1 cellular context compared by ENCODE assay signal in the genomic region with DNA sequence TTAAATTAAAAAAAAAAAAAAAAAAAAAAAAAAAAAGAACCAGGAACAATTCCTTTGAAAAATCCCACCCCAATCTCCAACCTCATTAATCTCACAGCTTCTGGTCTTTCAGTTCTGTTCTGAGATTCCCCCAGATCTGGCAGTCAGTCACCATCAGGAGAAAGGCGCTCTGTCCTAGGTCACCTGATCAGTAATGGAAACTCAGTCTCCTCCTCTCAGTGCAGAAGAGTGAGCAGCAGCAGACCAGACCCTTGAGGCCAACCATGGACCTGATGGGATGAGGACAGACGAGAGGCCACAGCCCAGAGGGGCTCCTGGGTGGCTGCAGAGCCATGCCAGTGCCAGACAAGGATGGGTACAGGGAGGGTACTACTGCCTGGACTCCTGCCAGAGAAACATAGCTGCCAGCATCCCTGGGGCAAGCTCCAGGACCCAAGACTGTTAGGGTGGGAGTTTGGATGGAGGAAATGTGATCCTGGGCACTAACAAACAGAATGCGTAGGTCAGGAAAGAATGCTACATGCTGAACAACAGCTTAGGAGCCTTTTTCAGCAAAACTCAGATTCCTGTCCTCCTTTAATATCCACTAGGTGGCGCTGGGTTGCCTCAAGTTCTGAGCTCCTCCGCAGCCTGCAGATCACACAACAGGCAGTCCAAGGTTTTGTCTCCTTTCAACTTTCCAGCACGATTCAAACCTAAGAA.
A peak's percentile ranks its signal among the peaks of the same experiment; 100 is the strongest.
TF ChIP-seq lines count a peak whose summit lies in the region.

No MANE protein-coding gene starts in this region.

TF ChIP-seq in HepG2, 621 proteins besides CTCF, POLR2A, EP300 and RAD21:
- TF ChIP-seq TEAD3 (CRISPR knock-in tag; optimal IDR thresholded peaks at IDR 0.05; ENCODE audit: borderline replicate concordance) (peak; percentile 45), IRF2 (CRISPR knock-in tag; IDR thresholded peaks at IDR 0.05) (0 out of 2 replicates have a peak, but pooled peaks have one; percentile 48), ZBTB1 (CRISPR knock-in tag; IDR thresholded peaks at IDR 0.05; ENCODE audit: borderline replicate concordance) (no peak), RXRB (CRISPR knock-in tag; IDR thresholded peaks at IDR 0.05; ENCODE audit: borderline replicate concordance) (peak; percentile 33; the same call in 1 of the 2 replicates), MIER2 (CRISPR knock-in tag; IDR thresholded peaks at IDR 0.05) (0 out of 2 replicates have a peak, but pooled peaks have one; percentile 30), ZNF83 (CRISPR knock-in tag; IDR thresholded peaks at IDR 0.05; ENCODE audit: borderline replicate concordance) (no peak), ZSCAN31 (CRISPR knock-in tag; IDR thresholded peaks at IDR 0.05; ENCODE audit: low read depth) (0 out of 2 replicates have a peak, but pooled peaks have one; percentile 30), ZBTB38 (CRISPR knock-in tag; IDR thresholded peaks at IDR 0.05) (peak; percentile 47; the same call in 1 of the 2 replicates), STAG1 (CRISPR knock-in tag; IDR thresholded peaks at IDR 0.05) (peak; percentile 84), RFX5 (IDR thresholded peaks at IDR 0.05; ENCODE audit: low read depth, low read length) (no peak), SMC3 (IDR thresholded peaks at IDR 0.05; ENCODE audit: low read length) (peak; percentile 84), ZBTB42 (CRISPR knock-in tag; IDR thresholded peaks at IDR 0.05) (no peak), SAP130 (CRISPR knock-in tag; IDR thresholded peaks at IDR 0.05; ENCODE audit: low read depth) (0 out of 2 replicates have a peak, but pooled peaks have one; percentile 40), SIN3B (IDR thresholded peaks at IDR 0.05; ENCODE audit: low read length) (0 out of 2 replicates have a peak, but pooled peaks have one; percentile 21), KLF16 (CRISPR knock-in tag; IDR thresholded peaks at IDR 0.05) (0 out of 4 replicates have a peak, but pooled peaks of 1 of the 2 experiments have one; percentile 32), ERF (CRISPR knock-in tag; IDR thresholded peaks at IDR 0.05) (0 out of 2 replicates have a peak, but pooled peaks have one; percentile 34), MAZ (IDR thresholded peaks at IDR 0.05; ENCODE audit: borderline replicate concordance, low read depth, low read length) (no peak), MAZ (CRISPR knock-in tag; IDR thresholded peaks at IDR 0.05; ENCODE audit: low read depth) (0 out of 2 replicates have a peak, but pooled peaks have one; percentile 23), ZMAT3 (CRISPR knock-in tag; conservative IDR thresholded peaks at IDR 0.05) (no peak), ZNF562 (CRISPR knock-in tag; IDR thresholded peaks at IDR 0.05; ENCODE audit: borderline replicate concordance) (no peak), ISL2 (CRISPR knock-in tag; IDR thresholded peaks at IDR 0.05) (no peak), ZNF788 (CRISPR knock-in tag; IDR thresholded peaks at IDR 0.05; ENCODE audit: borderline replicate concordance) (peak; percentile 37; the same call in 1 of the 2 replicates), ZNF33B (CRISPR knock-in tag; IDR thresholded peaks at IDR 0.05) (no peak), ELF3 (CRISPR knock-in tag; IDR thresholded peaks at IDR 0.05) (0 out of 2 replicates have a peak, but pooled peaks have one; percentile 27), FOXC1 (CRISPR knock-in tag; IDR thresholded peaks at IDR 0.05; ENCODE audit: borderline replicate concordance) (0 out of 2 replicates have a peak, but pooled peaks have one; percentile 36), SOX13 (IDR thresholded peaks at IDR 0.05) (no peak), SOX13 (CRISPR knock-in tag; conservative IDR thresholded peaks at IDR 0.05 in 1 of 2, IDR thresholded peaks at IDR 0.05 in 1 of 2) (0 out of 4 replicates have a peak, but pooled peaks of 1 of the 2 experiments have one; percentile 5)
- TF ChIP-seq, protein P1, sequence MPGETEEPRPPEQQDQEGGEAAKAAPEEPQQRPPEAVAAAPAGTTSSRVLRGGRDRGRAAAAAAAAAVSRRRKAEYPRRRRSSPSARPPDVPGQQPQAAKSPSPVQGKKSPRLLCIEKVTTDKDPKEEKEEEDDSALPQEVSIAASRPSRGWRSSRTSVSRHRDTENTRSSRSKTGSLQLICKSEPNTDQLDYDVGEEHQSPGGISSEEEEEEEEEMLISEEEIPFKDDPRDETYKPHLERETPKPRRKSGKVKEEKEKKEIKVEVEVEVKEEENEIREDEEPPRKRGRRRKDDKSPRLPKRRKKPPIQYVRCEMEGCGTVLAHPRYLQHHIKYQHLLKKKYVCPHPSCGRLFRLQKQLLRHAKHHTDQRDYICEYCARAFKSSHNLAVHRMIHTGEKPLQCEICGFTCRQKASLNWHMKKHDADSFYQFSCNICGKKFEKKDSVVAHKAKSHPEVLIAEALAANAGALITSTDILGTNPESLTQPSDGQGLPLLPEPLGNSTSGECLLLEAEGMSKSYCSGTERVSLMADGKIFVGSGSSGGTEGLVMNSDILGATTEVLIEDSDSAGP (CRISPR knock-in tag; IDR thresholded peaks at IDR 0.05; ENCODE audit: borderline replicate concordance), result 0 out of 2 replicates have a peak, but pooled peaks have one; percentile 17
- TF ChIP-seq, protein P2, sequence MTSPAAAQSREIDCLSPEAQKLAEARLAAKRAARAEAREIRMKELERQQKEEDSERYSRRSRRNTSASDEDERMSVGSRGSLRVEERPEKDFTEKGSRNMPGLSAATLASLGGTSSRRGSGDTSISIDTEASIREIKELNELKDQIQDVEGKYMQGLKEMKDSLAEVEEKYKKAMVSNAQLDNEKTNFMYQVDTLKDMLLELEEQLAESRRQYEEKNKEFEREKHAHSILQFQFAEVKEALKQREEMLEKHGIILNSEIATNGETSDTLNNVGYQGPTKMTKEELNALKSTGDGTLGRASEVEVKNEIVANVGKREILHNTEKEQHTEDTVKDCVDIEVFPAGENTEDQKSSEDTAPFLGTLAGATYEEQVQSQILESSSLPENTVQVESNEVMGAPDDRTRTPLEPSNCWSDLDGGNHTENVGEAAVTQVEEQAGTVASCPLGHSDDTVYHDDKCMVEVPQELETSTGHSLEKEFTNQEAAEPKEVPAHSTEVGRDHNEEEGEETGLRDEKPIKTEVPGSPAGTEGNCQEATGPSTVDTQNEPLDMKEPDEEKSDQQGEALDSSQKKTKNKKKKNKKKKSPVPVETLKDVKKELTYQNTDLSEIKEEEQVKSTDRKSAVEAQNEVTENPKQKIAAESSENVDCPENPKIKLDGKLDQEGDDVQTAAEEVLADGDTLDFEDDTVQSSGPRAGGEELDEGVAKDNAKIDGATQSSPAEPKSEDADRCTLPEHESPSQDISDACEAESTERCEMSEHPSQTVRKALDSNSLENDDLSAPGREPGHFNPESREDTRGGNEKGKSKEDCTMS (CRISPR knock-in tag; conservative IDR thresholded peaks at IDR 0.05), result no peak
- TF ChIP-seq, protein P3, sequence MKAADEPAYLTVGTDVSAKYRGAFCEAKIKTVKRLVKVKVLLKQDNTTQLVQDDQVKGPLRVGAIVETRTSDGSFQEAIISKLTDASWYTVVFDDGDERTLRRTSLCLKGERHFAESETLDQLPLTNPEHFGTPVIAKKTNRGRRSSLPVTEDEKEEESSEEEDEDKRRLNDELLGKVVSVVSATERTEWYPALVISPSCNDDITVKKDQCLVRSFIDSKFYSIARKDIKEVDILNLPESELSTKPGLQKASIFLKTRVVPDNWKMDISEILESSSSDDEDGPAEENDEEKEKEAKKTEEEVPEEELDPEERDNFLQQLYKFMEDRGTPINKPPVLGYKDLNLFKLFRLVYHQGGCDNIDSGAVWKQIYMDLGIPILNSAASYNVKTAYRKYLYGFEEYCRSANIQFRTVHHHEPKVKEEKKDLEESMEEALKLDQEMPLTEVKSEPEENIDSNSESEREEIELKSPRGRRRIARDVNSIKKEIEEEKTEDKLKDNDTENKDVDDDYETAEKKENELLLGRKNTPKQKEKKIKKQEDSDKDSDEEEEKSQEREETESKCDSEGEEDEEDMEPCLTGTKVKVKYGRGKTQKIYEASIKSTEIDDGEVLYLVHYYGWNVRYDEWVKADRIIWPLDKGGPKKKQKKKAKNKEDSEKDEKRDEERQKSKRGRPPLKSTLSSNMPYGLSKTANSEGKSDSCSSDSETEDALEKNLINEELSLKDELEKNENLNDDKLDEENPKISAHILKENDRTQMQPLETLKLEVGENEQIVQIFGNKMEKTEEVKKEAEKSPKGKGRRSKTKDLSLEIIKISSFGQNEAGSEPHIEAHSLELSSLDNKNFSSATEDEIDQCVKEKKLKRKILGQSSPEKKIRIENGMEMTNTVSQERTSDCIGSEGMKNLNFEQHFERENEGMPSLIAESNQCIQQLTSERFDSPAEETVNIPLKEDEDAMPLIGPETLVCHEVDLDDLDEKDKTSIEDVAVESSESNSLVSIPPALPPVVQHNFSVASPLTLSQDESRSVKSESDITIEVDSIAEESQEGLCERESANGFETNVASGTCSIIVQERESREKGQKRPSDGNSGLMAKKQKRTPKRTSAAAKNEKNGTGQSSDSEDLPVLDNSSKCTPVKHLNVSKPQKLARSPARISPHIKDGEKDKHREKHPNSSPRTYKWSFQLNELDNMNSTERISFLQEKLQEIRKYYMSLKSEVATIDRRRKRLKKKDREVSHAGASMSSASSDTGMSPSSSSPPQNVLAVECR (CRISPR knock-in tag; IDR thresholded peaks at IDR 0.05; ENCODE audit: borderline replicate concordance), result peak; percentile 30
- TF ChIP-seq, protein P4, sequence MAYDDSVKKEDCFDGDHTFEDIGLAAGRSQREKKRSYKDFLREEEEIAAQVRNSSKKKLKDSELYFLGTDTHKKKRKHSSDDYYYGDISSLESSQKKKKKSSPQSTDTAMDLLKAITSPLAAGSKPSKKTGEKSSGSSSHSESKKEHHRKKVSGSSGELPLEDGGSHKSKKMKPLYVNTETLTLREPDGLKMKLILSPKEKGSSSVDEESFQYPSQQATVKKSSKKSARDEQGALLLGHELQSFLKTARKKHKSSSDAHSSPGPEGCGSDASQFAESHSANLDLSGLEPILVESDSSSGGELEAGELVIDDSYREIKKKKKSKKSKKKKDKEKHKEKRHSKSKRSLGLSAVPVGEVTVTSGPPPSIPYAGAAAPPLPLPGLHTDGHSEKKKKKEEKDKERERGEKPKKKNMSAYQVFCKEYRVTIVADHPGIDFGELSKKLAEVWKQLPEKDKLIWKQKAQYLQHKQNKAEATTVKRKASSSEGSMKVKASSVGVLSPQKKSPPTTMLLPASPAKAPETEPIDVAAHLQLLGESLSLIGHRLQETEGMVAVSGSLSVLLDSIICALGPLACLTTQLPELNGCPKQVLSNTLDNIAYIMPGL (CRISPR knock-in tag; IDR thresholded peaks at IDR 0.05; ENCODE audit: borderline replicate concordance in 1 of 2, low read depth in 1 of 2), result peak in 1 of 2 experiments; percentile 31; a peak in 1 of 4 replicates
- TF ChIP-seq, protein P5, sequence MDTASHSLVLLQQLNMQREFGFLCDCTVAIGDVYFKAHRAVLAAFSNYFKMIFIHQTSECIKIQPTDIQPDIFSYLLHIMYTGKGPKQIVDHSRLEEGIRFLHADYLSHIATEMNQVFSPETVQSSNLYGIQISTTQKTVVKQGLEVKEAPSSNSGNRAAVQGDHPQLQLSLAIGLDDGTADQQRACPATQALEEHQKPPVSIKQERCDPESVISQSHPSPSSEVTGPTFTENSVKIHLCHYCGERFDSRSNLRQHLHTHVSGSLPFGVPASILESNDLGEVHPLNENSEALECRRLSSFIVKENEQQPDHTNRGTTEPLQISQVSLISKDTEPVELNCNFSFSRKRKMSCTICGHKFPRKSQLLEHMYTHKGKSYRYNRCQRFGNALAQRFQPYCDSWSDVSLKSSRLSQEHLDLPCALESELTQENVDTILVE (CRISPR knock-in tag; IDR thresholded peaks at IDR 0.05), result 0 out of 2 replicates have a peak, but pooled peaks have one; percentile 33
